Comparison of ENCODE assay signal across 14 cellular contexts in genomic region chr1:222331765-222332164, GRCh38.
DNase-seq lines count a peak whose midpoint lies in the region; TF ChIP-seq lines count a peak whose summit lies in the region.
"Had no signal": no experiment of that assay in that cellular context is flagged by ENCODE, and none has a peak within 500 bp of the region (broad histone marks: within the 10 kb centered on the region; RNA-seq: fewer than 3 reads in every experiment).

No MANE protein-coding gene starts in this region.

- H3K79me2 ChIP-seq in hepatocyte, result no peaks in the 10 kb centered on the region
- H3K79me2 ChIP-seq in smooth muscle cell (ENCODE audit: low read depth), result no peaks in the 10 kb centered on the region

- H4K20me1 ChIP-seq in hepatocyte (ENCODE audit: insufficient read depth, poor library complexity, severe bottlenecking) (no peaks in the 10 kb centered on the region), smooth muscle cell (ENCODE audit: low read depth) (no peaks in the 10 kb centered on the region)

- no peaks in the 10 kb centered on the region for H3K9me2 ChIP-seq in hepatocyte (replicated peaks; ENCODE audit: insufficient read depth)

- H3K4me3 ChIP-seq in hepatocyte (no peak overlapping the region), smooth muscle cell (no peak overlapping the region), uterus (no peak overlapping the region)

- H3K27me3 ChIP-seq in hepatocyte, result no peaks in the 10 kb centered on the region
- no peaks in the 10 kb centered on the region for H3K27me3 ChIP-seq in smooth muscle cell (ENCODE audit: low read depth)
- H3K27me3 ChIP-seq in uterus, result no peaks in the 10 kb centered on the region

- intact Hi-C loops in uterus (cut with DNase I; ENCODE audit: low total_unique reads), result no loop called here

- H3K9ac ChIP-seq in smooth muscle cell (ENCODE audit: low read depth), result peak overlapping the region; percentile 73

- no peak overlapping the region for H3K4me2 ChIP-seq in hepatocyte
- peak overlapping the region; percentile 57 for H3K4me2 ChIP-seq in smooth muscle cell

- H2AFZ ChIP-seq in hepatocyte, result no peak overlapping the region
- no peak overlapping the region for H2AFZ ChIP-seq in smooth muscle cell (ENCODE audit: low read depth)

- TF ChIP-seq CTCF in hepatocyte (IDR thresholded peaks at IDR 0.05; ENCODE audit: poor library complexity) (no peak), smooth muscle cell (IDR thresholded peaks at IDR 0.05; ENCODE audit: borderline replicate concordance, insufficient read depth, poor library complexity, severe bottlenecking) (no peak), uterus (IDR thresholded peaks at IDR 0.05) (no peak)

- H3K9me3 ChIP-seq in hepatocyte (ENCODE audit: low read depth), result no peaks in the 10 kb centered on the region
- H3K9me3 ChIP-seq in smooth muscle cell (replicated peaks; ENCODE audit: low read depth), result no peaks in the 10 kb centered on the region
- H3K9me3 ChIP-seq in uterus, result no peaks in the 10 kb centered on the region

- H3K36me3 ChIP-seq in hepatocyte (replicated peaks; ENCODE audit: insufficient read depth, low read depth) (no peaks in the 10 kb centered on the region), smooth muscle cell (ENCODE audit: low read depth) (no peaks in the 10 kb centered on the region), uterus (no peaks in the 10 kb centered on the region)

- TF ChIP-seq POLR2A in uterus (IDR thresholded peaks at IDR 0.05), result no peak

- H3K27ac ChIP-seq in hepatocyte, result peak overlapping the region; percentile 75
- H3K27ac ChIP-seq in smooth muscle cell (ENCODE audit: low read depth), result peak overlapping the region; percentile 94
- H3K27ac ChIP-seq in uterus, result no peak overlapping the region
- H3K27ac ChIP-seq: HL-60 had no signal

- H3K4me1 ChIP-seq in hepatocyte (ENCODE audit: insufficient read depth), result peaks cover 4% of the 10 kb centered on the region
- H3K4me1 ChIP-seq in smooth muscle cell (ENCODE audit: low read depth), result no peaks in the 10 kb centered on the region
- no peaks in the 10 kb centered on the region for H3K4me1 ChIP-seq in uterus

- DNase-seq in ELR (ENCODE audit: low read depth), result peak; percentile 28
- DNase-seq in astrocyte of the hippocampus (ENCODE audit: low read depth, low spot score), result peak; percentile 54
- DNase-seq in hepatocyte (ENCODE audit: low spot score), result no peak
- no peak for DNase-seq in smooth muscle cell (lab: John Stamatoyannopoulos, UW; ENCODE audit: unreplicated experiment)
- DNase-seq in activated gamma-delta T cell treated with Interleukin-2 at 50 U/mL for 16 hours, result no peak
- no peak for DNase-seq in uterus
- no peak for DNase-seq in NCI-H2107 (lab: John Stamatoyannopoulos, UW)
- DNase-seq: ACHN, COR-L47, NCI-H1048, NCI-H1436 treated with DMSO at 0.1 percent for 48 hours, NCI-H2081, NCI-H524 treated with DMSO at 0.1 percent for 48 hours had no signal

- H3F3A ChIP-seq in smooth muscle cell (ENCODE audit: low read depth), result no peaks in the 10 kb centered on the region

Comparison
In these comparisons a context has a peak if more than half of its experiments do, and no peak if none do; other contexts are left out.
1. DNase-seq: peak in ELR (single experiment) and astrocyte of the hippocampus (single experiment); none in hepatocyte (single experiment), smooth muscle cell (single experiment), activated gamma-delta T cell treated with Interleukin-2 at 50 U/mL for 16 hours (single experiment), uterus (0 of 2) and NCI-H2107 (single experiment).
2. H3K27ac ChIP-seq: peak in hepatocyte (single experiment) and smooth muscle cell (single experiment); none in uterus (0 of 2).